ENCODE assay signal across 8 cellular contexts in genomic region chr10:100020161-100020882, GRCh38. TPM values are rescaled to one million over a fixed set of nuclear protein-coding genes. Genes with fewer than 3 reads are reported as not detected.
DNase-seq lines count a peak whose midpoint lies in the region; ATAC-seq and TF ChIP-seq lines count a peak whose summit lies in the region.

No MANE protein-coding gene starts in this region.

- H3K27ac Mint-ChIP-seq in activated T-cell treated with anti-CD3 and anti-CD28 coated beads, Interleukin-2, amount 50 U/mL, for 72 hours, result no peak overlapping the region

- intact Hi-C loops in gastrocnemius medialis (cut with DNase I; ENCODE audit: low total_unique reads), result no loop called here

- H3K4me3 Mint-ChIP-seq in activated T-cell treated with anti-CD3 and anti-CD28 coated beads, Interleukin-2, amount 50 U/mL, for 72 hours, result no peak overlapping the region

- H3K4me3 ChIP-seq in gastrocnemius medialis, result no peak overlapping the region

- H3K36me3 Mint-ChIP-seq in activated T-cell treated with anti-CD3 and anti-CD28 coated beads, Interleukin-2, amount 50 U/mL, for 72 hours (ENCODE audit: insufficient read depth in 2 of 2), result no peaks in the 10 kb centered on the region

- ATAC-seq in GM19468 (IDR thresholded peaks at IDR 0.05; ENCODE audit: extremely low read depth, unreplicated experiment) (peak; percentile 63), HG03565 (IDR thresholded peaks at IDR 0.05; ENCODE audit: unreplicated experiment) (peak; percentile 65), gastrocnemius medialis (no peak)
- ATAC-seq in activated T-cell treated with anti-CD3 and anti-CD28 coated beads, Interleukin-2, amount 50 U/mL, for 72 hours (replicated peaks in 1 of 2), result peak; percentile 83 to 89

- no peak for TF ChIP-seq POLR2A in gastrocnemius medialis (IDR thresholded peaks at IDR 0.05)

- no peaks in the 10 kb centered on the region for H3K36me3 ChIP-seq in gastrocnemius medialis

- H3K4me1 ChIP-seq in gastrocnemius medialis, result no peaks in the 10 kb centered on the region

- peaks cover 16% of the 10 kb centered on the region for H3K4me1 Mint-ChIP-seq in activated T-cell treated with anti-CD3 and anti-CD28 coated beads, Interleukin-2, amount 50 U/mL, for 72 hours (ENCODE audit: low read depth)

- no peaks in the 10 kb centered on the region for H3K27me3 ChIP-seq in gastrocnemius medialis

- peaks cover 6% of the 10 kb centered on the region for H3K27me3 Mint-ChIP-seq in activated T-cell treated with anti-CD3 and anti-CD28 coated beads, Interleukin-2, amount 50 U/mL, for 72 hours (ENCODE audit: low read depth)

- no peak overlapping the region for H3K27ac ChIP-seq in gastrocnemius medialis

- DNase-seq in DMS 273 treated with DMSO at 0.1 percent for 48 hours (lab: John Stamatoyannopoulos, UW), result peak; percentile 13
- peak in 1 of 2 donors; percentile 8 for DNase-seq in activated T-cell treated with anti-CD3 and anti-CD28 coated beads, Interleukin-2, amount 50 U/mL, for 72 hours
- no peak for DNase-seq in GOT3 (lab: John Stamatoyannopoulos, UW)
- DNase-seq in D341Med (ENCODE audit: low spot score), result no peak
- DNase-seq in gastrocnemius medialis, result no peak
- no peak for DNase-seq in NK-92 (lab: John Stamatoyannopoulos, UW; ENCODE audit: unreplicated experiment)

- TF ChIP-seq CTCF in gastrocnemius medialis (IDR thresholded peaks at IDR 0.05 in 4 of 5, conservative IDR thresholded peaks at IDR 0.05 in 1 of 5), result no peak

- H3K9me3 Mint-ChIP-seq in activated T-cell treated with anti-CD3 and anti-CD28 coated beads, Interleukin-2, amount 50 U/mL, for 72 hours, result no peaks in the 10 kb centered on the region

- in situ Hi-C loops in gastrocnemius medialis (cut with MboI; ENCODE audit: low sequenced_read_pairs in 4 of 4), result loop anchor here in 1 of 4 donors (25.0 kb wide), 1 partner anchor 108 kb away; no protein-coding TSS in a partner anchor

- no peaks in the 10 kb centered on the region for H3K9me3 ChIP-seq in gastrocnemius medialis

RNA-seq across cellular contexts. Expression of gene DNMBP, which starts 10.6 kb away (rescaled TPM):
- 1 to 10 TPM; 2.3 to 2.9 TPM for total RNA-seq in activated T-cell treated with anti-CD3 and anti-CD28 coated beads, Interleukin-2, amount 50 U/mL, for 72 hours
- total RNA-seq in gastrocnemius medialis, result 10 to 100 TPM in 3 of 4 donors, 1 to 10 TPM in 1; 9.5 to 22.5 (median 15.0) TPM

Comparison
In these comparisons a context has a peak if more than half of its experiments do, and no peak if none do; other contexts are left out.
1. ATAC-seq: peak in GM19468 (single experiment), HG03565 (single experiment) and activated T-cell treated with anti-CD3 and anti-CD28 coated beads, Interleukin-2, amount 50 U/mL, for 72 hours (2 of 2); none in gastrocnemius medialis (0 of 2).